20 cellular contexts compared by ENCODE assay signal in the genomic region with DNA sequence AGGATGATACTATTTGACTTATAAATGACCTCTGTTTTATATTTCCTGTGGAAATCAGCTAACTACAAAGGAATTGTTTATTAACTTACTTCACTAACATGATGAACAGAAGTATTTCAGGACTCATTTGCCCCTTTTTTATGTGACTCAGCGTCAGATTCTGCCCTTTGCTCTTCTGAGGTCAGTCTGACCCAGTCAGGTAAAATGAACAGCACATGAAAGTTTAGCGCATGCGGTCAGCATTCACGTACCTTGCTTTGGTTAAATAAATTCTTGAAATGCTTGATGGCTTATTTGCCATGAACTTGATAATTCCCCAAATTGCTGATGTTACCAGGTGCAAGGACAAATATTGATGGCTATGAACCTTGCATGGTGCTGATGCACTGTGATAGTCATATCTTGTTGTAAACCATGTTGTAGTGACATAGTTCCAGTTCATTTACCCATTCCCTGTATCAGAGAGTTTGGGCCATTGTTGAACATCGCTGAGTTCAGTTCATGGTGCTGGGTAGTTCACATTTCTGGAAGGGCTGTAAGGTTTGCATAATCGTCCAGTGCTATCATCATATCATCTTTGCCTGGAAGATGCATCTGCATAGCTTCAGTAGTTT.
DNase-seq lines count a peak whose midpoint lies in the region; ATAC-seq lines count a peak whose summit lies in the region.
"Had no signal": no experiment of that assay in that cellular context is flagged by ENCODE, and none has a peak within 500 bp of the region (broad histone marks: within the 10 kb centered on the region; RNA-seq: fewer than 3 reads in every experiment).

No MANE protein-coding gene starts in this region.

- peak; percentile 11 for ATAC-seq in left ventricle myocardium superior
- no peak for ATAC-seq in GM21717 (IDR thresholded peaks at IDR 0.05; ENCODE audit: unreplicated experiment)
- ATAC-seq: A549, GM23338, PC-3 had no signal

- intact Hi-C loops in left ventricle myocardium superior (cut with micrococcal nuclease), result no loop called here
- intact Hi-C loops in cardiac septum (cut with DNase I), result no loop called here

- DNase-seq in left ventricle myocardium superior (no peak), cardiac septum (ENCODE audit: low spot score) (no peak), kidney glomerular epithelial cell (lab: John Stamatoyannopoulos, UW) (peak; percentile 72), renal cortical epithelial cell (ENCODE audit: low read depth) (peak; percentile 89), NCI-H1417 treated with DMSO at 0.1 percent for 48 hours (lab: John Stamatoyannopoulos, UW) (no peak)
- no peak for DNase-seq in activated CD8-positive, alpha-beta memory T cell treated with anti-CD3 and anti-CD28 coated beads, Interleukin-2, amount 50 U/mL, for 4 hours
- no peak for DNase-seq in activated CD4-positive, alpha-beta T cell treated with anti-CD3 and anti-CD28 coated beads for 48 hours
- DNase-seq: CD4-positive, CD25-positive, alpha-beta regulatory T cell; DND-41; GF-D8; HFFc6; KBM-7; NCI-H1048; NCI-H1694; NCI-H446; NCI-H748 treated with DMSO at 0.1 percent for 48 hours; PC-3 had no signal

Comparison
In these comparisons a context has a peak if more than half of its experiments do, and no peak if none do; other contexts are left out.
1. DNase-seq: peak in kidney glomerular epithelial cell (single experiment) and renal cortical epithelial cell (single experiment); none in left ventricle myocardium superior (single experiment), cardiac septum (single experiment), activated CD8-positive, alpha-beta memory T cell treated with anti-CD3 and anti-CD28 coated beads, Interleukin-2, amount 50 U/mL, for 4 hours (single experiment), NCI-H1417 treated with DMSO at 0.1 percent for 48 hours (single experiment) and activated CD4-positive, alpha-beta T cell treated with anti-CD3 and anti-CD28 coated beads for 48 hours (single experiment).